ENCODE assay signal across 10 cellular contexts in genomic region chr10:17669185-17669872, GRCh38. TPM values are rescaled to one million over a fixed set of nuclear protein-coding genes. Genes with fewer than 3 reads are reported as not detected.
DNase-seq lines count a peak whose midpoint lies in the region; ATAC-seq, FAIRE-seq and TF ChIP-seq lines count a peak whose summit lies in the region.
"Had no signal": no experiment of that assay in that cellular context is flagged by ENCODE, and none has a peak within 500 bp of the region (broad histone marks: within the 10 kb centered on the region; RNA-seq: fewer than 3 reads in every experiment).

No MANE protein-coding gene starts in this region.

- peaks cover 53 to 75% (median 65%) of the 10 kb centered on the region in 3 donors for H3K4me1 Mint-ChIP-seq in T-cell
- H3K4me1 Mint-ChIP-seq in effector memory CD8-positive, alpha-beta T cell (ENCODE audit: low read depth in 2 of 2) = peaks cover 21 to 54% of the 10 kb centered on the region in 2 donors

- POLR2A ChIA-PET in T-cell (lab: Charles Lee) = interaction anchor here in 1 of 2 donors (0.6 to 1.5 kb wide), 3 partner anchors 14 to 25 kb away, joined by 3 to 8 read pairs (median 4); partner anchors contain the start of gene STAM

- no peak for TF ChIP-seq POLR2A in GM12891 (IDR thresholded peaks at IDR 0.05; ENCODE audit: low read depth, low read length)

- CTCF ChIA-PET in T-cell (lab: Charles Lee) = interaction anchor here (0.6 to 1.5 kb wide), 3 partner anchors 19 to 810 kb away, joined by 3 to 8 read pairs (median 3); no protein-coding TSS in a partner anchor

- H3K36me3 Mint-ChIP-seq in T-cell = peaks cover 27% of the 10 kb centered on the region
- peaks cover 5% of the 10 kb centered on the region for H3K36me3 Mint-ChIP-seq in effector memory CD8-positive, alpha-beta T cell (ENCODE audit: insufficient read depth)

- no peak overlapping the region for H3K9ac ChIP-seq in kidney (ENCODE audit: low read length in 2 of 2)

- H3K36me3 ChIP-seq in kidney (ENCODE audit: control insufficient read depth in 1 of 2, insufficient read depth in 2 of 2, low read length in 2 of 2) = no peaks in the 10 kb centered on the region

- peak overlapping the region; percentile 54 to 72 (median 70) for H3K4me3 Mint-ChIP-seq in T-cell
- H3K4me3 Mint-ChIP-seq in effector memory CD8-positive, alpha-beta T cell = peak overlapping the region; percentile 76 to 80

- H3K27me3 Mint-ChIP-seq in T-cell = no peaks in the 10 kb centered on the region
- H3K27me3 Mint-ChIP-seq in effector memory CD8-positive, alpha-beta T cell = no peaks in the 10 kb centered on the region

- no peak overlapping the region for H3K27ac ChIP-seq in kidney (ENCODE audit: low read depth in 2 of 2, low read length in 2 of 2)

- DNase-seq in GM12891 (ENCODE audit: insufficient read length, low spot score) (no peak), T-cell (peak in 31 of 34 experiments; percentile 4 to 47 (median 34)), C1 segment of cervical spinal cord (lab: John Stamatoyannopoulos, UW) (no peak), kidney (no peak), NCI-H2227 (lab: John Stamatoyannopoulos, UW; ENCODE audit: unreplicated experiment) (no peak), GM03348 (ENCODE audit: low spot score) (no peak)
- DNase-seq in effector memory CD8-positive, alpha-beta T cell = peak; percentile 19 to 35 (median 30)
- DNase-seq: DND-41, KBM-7 had no signal

- no peaks in the 10 kb centered on the region for H3K9me3 Mint-ChIP-seq in T-cell
- H3K9me3 Mint-ChIP-seq in effector memory CD8-positive, alpha-beta T cell = no peaks in the 10 kb centered on the region

- ATAC-seq in GM21723 (IDR thresholded peaks at IDR 0.05; ENCODE audit: unreplicated experiment) = peak; percentile 74
- peak in 1 of 4 experiments; percentile 71 for ATAC-seq in T-cell (replicated peaks in 1 of 4)
- ATAC-seq in effector memory CD8-positive, alpha-beta T cell (replicated peaks) = peak; percentile 83

- peak; percentile 20 for FAIRE-seq in GM12891 (lab: Jason Lieb, UNC)
- FAIRE-seq in kidney (lab: Jason Lieb, UNC) = no peak

- H3K9me3 ChIP-seq in kidney (ENCODE audit: control insufficient read depth in 1 of 2, low read length in 2 of 2) = no peaks in the 10 kb centered on the region

- no peak for TF ChIP-seq CTCF in kidney (IDR thresholded peaks at IDR 0.05; ENCODE audit: borderline replicate concordance, extremely low read depth, insufficient read depth)

- intact Hi-C loops in kidney (cut with DNase I) = no loop called here

- peaks cover 0 to 2% of the 10 kb centered on the region in 2 donors for H3K4me1 ChIP-seq in kidney (ENCODE audit: control insufficient read depth in 1 of 2, insufficient read depth in 1 of 2, low read depth in 1 of 2, low read length in 2 of 2)

- no peak overlapping the region for H3K4me3 ChIP-seq in kidney (ENCODE audit: low read length in 2 of 2)

- H3K27ac Mint-ChIP-seq in T-cell = peak overlapping the region; percentile 74 to 80
- peak overlapping the region; percentile 91 to 93 for H3K27ac Mint-ChIP-seq in effector memory CD8-positive, alpha-beta T cell

TF ChIP-seq in GM12891, 5 proteins besides CTCF, POLR2A, EP300 and RAD21:
- TF ChIP-seq SPI1 (IDR thresholded peaks at IDR 0.05; ENCODE audit: low read depth, low read length) (no peak), POU2F2 (IDR thresholded peaks at IDR 0.05; ENCODE audit: low read depth, low read length) (no peak), PAX5 (IDR thresholded peaks at IDR 0.05; ENCODE audit: insufficient read depth, low read length, severe bottlenecking) (no peak), TAF1 (IDR thresholded peaks at IDR 0.05; ENCODE audit: low read depth, low read length) (no peak), POLR2AphosphoS5 (IDR thresholded peaks at IDR 0.05; ENCODE audit: low read depth, low read length) (no peak)

RNA-seq across cellular contexts. Expression of gene STAM, which starts 25.4 kb away (rescaled TPM):
- 7.3 TPM for polyA plus RNA-seq in GM12891 (2012; ENCODE audit: low read depth, missing spikeins)
- total RNA-seq in T-cell (10 to 100 TPM; 18.6 to 42.7 (median 25.7) TPM), kidney (26.1 TPM)
- 10.3 TPM for polyA plus RNA-seq in kidney (ENCODE audit: insufficient read depth, low read depth, low replicate concordance)

RNA-seq across cellular contexts. Expression of gene HACD1, which starts 52.2 kb away (rescaled TPM):
- 0.13 TPM for polyA plus RNA-seq in GM12891 (2012; ENCODE audit: low read depth, missing spikeins)
- total RNA-seq in T-cell = 1 to 10 TPM in 3 of 5 donors, under 1 TPM in 2; 0.39 to 4.2 (median 1.3) TPM
- 11.6 TPM for total RNA-seq in kidney
- polyA plus RNA-seq in kidney (ENCODE audit: insufficient read depth, low read depth, low replicate concordance) = 11.4 TPM

Comparison
In these comparisons a context has a peak if more than half of its experiments do, and no peak if none do; other contexts are left out.
1. DNase-seq: peak in T-cell (31 of 34) and effector memory CD8-positive, alpha-beta T cell (3 of 3); none in GM12891 (single experiment), C1 segment of cervical spinal cord (0 of 14), kidney (single experiment), NCI-H2227 (single experiment) and GM03348 (single experiment).